In genomic region chr19:41226874-41227390, GRCh38 we compare ENCODE assay signal across 8 cellular contexts. TPM values are rescaled to one million over a fixed set of nuclear protein-coding genes. Genes with fewer than 3 reads are reported as not detected.
DNase-seq lines count a peak whose midpoint lies in the region; ATAC-seq and TF ChIP-seq lines count a peak whose summit lies in the region.

No MANE protein-coding gene starts in this region.

- H3K27ac Mint-ChIP-seq in naive thymus-derived CD8-positive, alpha-beta T cell = peak overlapping the region in 9 of 10 donors; percentile 25 to 95 (median 85)

- intact Hi-C loops in posterior cingulate gyrus (cut with DNase I) = no loop called here

- peak overlapping the region; percentile 93 to 95 for H3K27ac ChIP-seq in coronary artery

- peak in 1 of 2 donors; percentile 60 for ATAC-seq in naive thymus-derived CD8-positive, alpha-beta T cell

- H3K4me1 Mint-ChIP-seq in naive thymus-derived CD8-positive, alpha-beta T cell = peaks cover 14 to 22% (median 16%) of the 10 kb centered on the region in 4 donors

- POLR2A ChIA-PET in naive thymus-derived CD8-positive, alpha-beta T cell (lab: Charles Lee) = interaction anchor here (1.5 to 5.4 kb wide), 2 partner anchors 36 to 39 kb away, joined by 3 to 38 read pairs; partner anchors contain the start of gene HNRNPUL1

- peak; percentile 5 for DNase-seq in stimulated activated naive CD4-positive, alpha-beta T cell treated with Interleukin-2 at 50 U/mL for 16 hours (lab: John Stamatoyannopoulos, UW)
- no peak for DNase-seq in stimulated activated naive CD4-positive, alpha-beta T cell (lab: John Stamatoyannopoulos, UW)
- DNase-seq in coronary artery (ENCODE audit: low spot score) = no peak
- peak in 1 of 10 donors; percentile 26 for DNase-seq in naive thymus-derived CD8-positive, alpha-beta T cell
- no peak for DNase-seq in LoVo (ENCODE audit: low spot score)
- DNase-seq in posterior cingulate gyrus = no peak
- no peak for DNase-seq in C1 segment of cervical spinal cord (lab: John Stamatoyannopoulos, UW)
- DNase-seq in medulla oblongata (ENCODE audit: extremely low spot score) = no peak

- H3K36me3 Mint-ChIP-seq in naive thymus-derived CD8-positive, alpha-beta T cell = no peaks in the 10 kb centered on the region

- H3K27me3 Mint-ChIP-seq in naive thymus-derived CD8-positive, alpha-beta T cell = peaks cover 6 to 29% (median 6%) of the 10 kb centered on the region in 5 donors

- H3K4me3 Mint-ChIP-seq in naive thymus-derived CD8-positive, alpha-beta T cell = peak overlapping the region; percentile 72 to 92 (median 86)

- no peaks in the 10 kb centered on the region for H3K9me3 Mint-ChIP-seq in naive thymus-derived CD8-positive, alpha-beta T cell

- peak overlapping the region; percentile 68 for H3K4me3 ChIP-seq in coronary artery

- TF ChIP-seq CTCF in coronary artery (IDR thresholded peaks at IDR 0.05) = no peak

RNA-seq across cellular contexts. Expression of gene AXL, which starts 7.9 kb away (rescaled TPM):
- total RNA-seq in naive thymus-derived CD8-positive, alpha-beta T cell = not detected
- polyA plus RNA-seq in naive thymus-derived CD8-positive, alpha-beta T cell = under 1 TPM in 2 of 3 donors, not detected in 1; 0.11 to 0.21 TPM

RNA-seq across cellular contexts. Expression of gene CYP2S1, which starts 33.9 kb away (rescaled TPM):
- total RNA-seq in naive thymus-derived CD8-positive, alpha-beta T cell = not detected
- polyA plus RNA-seq in naive thymus-derived CD8-positive, alpha-beta T cell = not detected

RNA-seq across cellular contexts. Expression of gene HNRNPUL1, which starts 37.2 kb away (rescaled TPM):
- 100 to 1,000 TPM; 262 to 280 TPM for total RNA-seq in naive thymus-derived CD8-positive, alpha-beta T cell
- polyA plus RNA-seq in naive thymus-derived CD8-positive, alpha-beta T cell = 10 to 100 TPM; 40.7 to 67.6 (median 46.1) TPM
